In genomic region chr10:79443338-79444242, GRCh38 we compare ENCODE assay signal across 9 cellular contexts. TPM values are rescaled to one million over a fixed set of nuclear protein-coding genes. Genes with fewer than 3 reads are reported as not detected.
A peak's percentile ranks its signal among the peaks of the same experiment; 100 is the strongest.
DNase-seq lines count a peak whose midpoint lies in the region; ATAC-seq, FAIRE-seq and TF ChIP-seq lines count a peak whose summit lies in the region.
"Had no signal": no experiment of that assay in that cellular context is flagged by ENCODE, and none has a peak within 500 bp of the region (broad histone marks: within the 10 kb centered on the region; RNA-seq: fewer than 3 reads in every experiment).

No MANE protein-coding gene starts in this region.

- peak overlapping the region; percentile 66 for H3K27ac Mint-ChIP-seq in activated CD4-positive, alpha-beta T cell treated with anti-CD3 and anti-CD28 coated beads, Interleukin-2, amount 10 ng/mL, durations not matched to agents 24 days and 14 days
- H3K27ac Mint-ChIP-seq in activated naive CD8-positive, alpha-beta T cell treated with anti-CD3 and anti-CD28 coated beads for 36 hours: no peak overlapping the region

- TF ChIP-seq CTCF in left lung (IDR thresholded peaks at IDR 0.05): no peak

- H3K4me3 Mint-ChIP-seq in activated CD4-positive, alpha-beta T cell treated with anti-CD3 and anti-CD28 coated beads, Interleukin-2, amount 10 ng/mL, durations not matched to agents 24 days and 14 days: peak overlapping the region; percentile 86
- H3K4me3 Mint-ChIP-seq in activated naive CD8-positive, alpha-beta T cell treated with anti-CD3 and anti-CD28 coated beads for 36 hours: peak overlapping the region; percentile 73

- H3K9me3 Mint-ChIP-seq in activated CD4-positive, alpha-beta T cell treated with anti-CD3 and anti-CD28 coated beads, Interleukin-2, amount 10 ng/mL, durations not matched to agents 24 days and 14 days: no peaks in the 10 kb centered on the region
- H3K9me3 Mint-ChIP-seq in activated naive CD8-positive, alpha-beta T cell treated with anti-CD3 and anti-CD28 coated beads for 36 hours: no peaks in the 10 kb centered on the region

- peaks cover 22% of the 10 kb centered on the region for H3K4me1 Mint-ChIP-seq in activated CD4-positive, alpha-beta T cell treated with anti-CD3 and anti-CD28 coated beads, Interleukin-2, amount 10 ng/mL, durations not matched to agents 24 days and 14 days
- H3K4me1 Mint-ChIP-seq in activated naive CD8-positive, alpha-beta T cell treated with anti-CD3 and anti-CD28 coated beads for 36 hours: peaks cover 20% of the 10 kb centered on the region

- intact Hi-C loops in activated CD4-positive, alpha-beta T cell treated with anti-CD3 and anti-CD28 coated beads, Interleukin-2, amount 10 ng/mL, durations not matched to agents 24 days and 14 days (cut with micrococcal nuclease): loop anchor here (2.0 to 10.0 kb wide), 5 partner anchors 69 to 469 kb away; partner anchors contain the start of gene PPIF
- intact Hi-C loops in left lung (cut with DNase I): loop anchor here in 1 of 2 donors (5.0 kb wide), 1 partner anchor 41 kb away; no protein-coding TSS in a partner anchor

- FAIRE-seq in HTR-8/SVneo (lab: Jason Lieb, UNC): no peak

- H3K4me1 ChIP-seq in left lung: peaks cover 12 to 46% of the 10 kb centered on the region in 2 donors

- H3K9me3 ChIP-seq in left lung: no peaks in the 10 kb centered on the region

- H3K36me3 ChIP-seq in left lung: no peaks in the 10 kb centered on the region

- no peak for ATAC-seq in left lung
- no peak for ATAC-seq in GM21529 (IDR thresholded peaks at IDR 0.05; ENCODE audit: unreplicated experiment)

- H3K4me3 ChIP-seq in left lung: peak overlapping the region; percentile 77 to 91

- peak overlapping the region in 1 of 2 donors; percentile 75 for H3K27ac ChIP-seq in left lung
- peak overlapping the region; percentile 91 for H3K27ac ChIP-seq in substantia nigra (ENCODE audit: low read depth, low read length, poor library complexity, severe bottlenecking)

- no peak for DNase-seq in activated CD4-positive, alpha-beta T cell treated with anti-CD3 and anti-CD28 coated beads, Interleukin-2, amount 10 ng/mL, durations not matched to agents 24 days and 14 days
- DNase-seq in activated CD4-positive, alpha-beta T cell treated with anti-CD3 and anti-CD28 coated beads, Interleukin-2, amount 50 U/mL, for 1 hour: no peak
- DNase-seq in activated naive CD8-positive, alpha-beta T cell treated with anti-CD3 and anti-CD28 coated beads for 36 hours: no peak
- DNase-seq in left lung: no peak
- DNase-seq in substantia nigra (lab: John Stamatoyannopoulos, UW): no peak
- DNase-seq in SKM-1 treated with dmso at 0.1 percent for 144 hours (lab: John Stamatoyannopoulos, UW; ENCODE audit: unreplicated experiment): no peak
- DNase-seq in HTR-8/SVneo (ENCODE audit: insufficient read length, low spot score): no peak
- DNase-seq: COR-L47 had no signal

- peaks cover 54% of the 10 kb centered on the region for H3K27me3 Mint-ChIP-seq in activated CD4-positive, alpha-beta T cell treated with anti-CD3 and anti-CD28 coated beads, Interleukin-2, amount 10 ng/mL, durations not matched to agents 24 days and 14 days
- peaks cover 17% of the 10 kb centered on the region for H3K27me3 Mint-ChIP-seq in activated naive CD8-positive, alpha-beta T cell treated with anti-CD3 and anti-CD28 coated beads for 36 hours

- H3K36me3 Mint-ChIP-seq in activated CD4-positive, alpha-beta T cell treated with anti-CD3 and anti-CD28 coated beads, Interleukin-2, amount 10 ng/mL, durations not matched to agents 24 days and 14 days (ENCODE audit: low read depth): peaks cover 2% of the 10 kb centered on the region
- no peaks in the 10 kb centered on the region for H3K36me3 Mint-ChIP-seq in activated naive CD8-positive, alpha-beta T cell treated with anti-CD3 and anti-CD28 coated beads for 36 hours

- peaks cover 0 to 16% of the 10 kb centered on the region in 2 donors for H3K27me3 ChIP-seq in left lung

RNA-seq across cellular contexts. Expression of gene ZCCHC24, which starts 1.8 kb away (rescaled TPM):
- total RNA-seq in activated CD4-positive, alpha-beta T cell treated with anti-CD3 and anti-CD28 coated beads, Interleukin-2, amount 10 ng/mL, durations not matched to agents 24 days and 14 days: 0.66 and 1.4 TPM in 2 replicates
- total RNA-seq in activated naive CD8-positive, alpha-beta T cell treated with anti-CD3 and anti-CD28 coated beads for 36 hours: under 1 TPM; 0.78 to 0.80 TPM
- total RNA-seq in left lung: 10 to 100 TPM; 31.2 to 42.4 TPM

Comparison
In these comparisons a context has a peak if more than half of its experiments do, and no peak if none do; other contexts are left out.
1. RNA of gene ZCCHC24, which starts 1.8 kb away (total RNA-seq): 31.2 to 42.4 TPM in left lung; 0.66 to 1.4 TPM in activated CD4-positive, alpha-beta T cell treated with anti-CD3 and anti-CD28 coated beads, Interleukin-2, amount 10 ng/mL, durations not matched to agents 24 days and 14 days and 0.78 to 0.80 TPM in activated naive CD8-positive, alpha-beta T cell treated with anti-CD3 and anti-CD28 coated beads for 36 hours; every median in the first group is over 10 times any median in the second.